In the genomic region with DNA sequence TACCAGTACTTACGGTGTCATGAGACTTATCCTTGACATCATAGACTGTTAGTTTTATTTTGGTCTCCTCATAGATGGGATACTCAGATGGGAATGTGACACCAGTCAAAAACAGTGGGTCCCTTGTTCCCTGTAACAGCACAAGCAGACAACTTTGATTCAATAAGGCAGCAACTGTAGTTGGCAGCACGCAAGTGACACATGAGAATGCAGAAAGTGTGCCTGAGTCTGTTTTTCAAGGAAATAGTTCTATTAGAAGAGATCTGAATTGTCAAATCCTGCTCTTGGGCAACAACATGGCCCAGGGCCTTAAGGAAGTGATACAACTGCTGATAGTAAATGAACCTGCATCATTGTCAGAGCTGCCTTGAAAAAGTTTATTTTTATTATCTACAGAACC, we compare ENCODE assay signal across 10 cellular contexts.
A peak's percentile ranks its signal among the peaks of the same experiment; 100 is the strongest.
DNase-seq lines count a peak whose midpoint lies in the region; ATAC-seq and TF ChIP-seq lines count a peak whose summit lies in the region.
"Had no signal": no experiment of that assay in that cellular context is flagged by ENCODE, and none has a peak within 500 bp of the region (broad histone marks: within the 10 kb centered on the region; RNA-seq: fewer than 3 reads in every experiment).

No MANE protein-coding gene starts in this region.

- H3K27ac ChIP-seq in lower lobe of right lung (peak overlapping the region; percentile 25), colonic mucosa (no peak overlapping the region)

- peaks cover 45% of the 10 kb centered on the region for H3K36me3 Mint-ChIP-seq in stimulated activated naive CD8-positive, alpha-beta T cell treated with anti-CD3 and anti-CD28 coated beads, Interleukin-15, Interleukin-2, amounts not matched to agents 100 ng/mL and 50 ng/mL, for 24 hours (ENCODE audit: low read depth)
- H3K36me3 Mint-ChIP-seq in activated naive CD8-positive, alpha-beta T cell treated with anti-CD3 and anti-CD28 coated beads, Interleukin-2, amount 50 U/mL, for 24 hours (ENCODE audit: low read depth): peaks cover 46% of the 10 kb centered on the region

- intact Hi-C loops in lower lobe of right lung (cut with DNase I): no loop called here
- intact Hi-C loops in colonic mucosa (cut with DNase I): no loop called here

- peaks cover 73% of the 10 kb centered on the region for H3K4me1 Mint-ChIP-seq in stimulated activated naive CD8-positive, alpha-beta T cell treated with anti-CD3 and anti-CD28 coated beads, Interleukin-15, Interleukin-2, amounts not matched to agents 100 ng/mL and 50 ng/mL, for 24 hours (ENCODE audit: low read depth)
- peaks cover 75% of the 10 kb centered on the region for H3K4me1 Mint-ChIP-seq in activated naive CD8-positive, alpha-beta T cell treated with anti-CD3 and anti-CD28 coated beads, Interleukin-2, amount 50 U/mL, for 24 hours

- H3K27me3 Mint-ChIP-seq in stimulated activated naive CD8-positive, alpha-beta T cell treated with anti-CD3 and anti-CD28 coated beads, Interleukin-15, Interleukin-2, amounts not matched to agents 100 ng/mL and 50 ng/mL, for 24 hours: no peaks in the 10 kb centered on the region
- no peaks in the 10 kb centered on the region for H3K27me3 Mint-ChIP-seq in activated naive CD8-positive, alpha-beta T cell treated with anti-CD3 and anti-CD28 coated beads, Interleukin-2, amount 50 U/mL, for 24 hours

- H3K27ac Mint-ChIP-seq in stimulated activated naive CD8-positive, alpha-beta T cell treated with anti-CD3 and anti-CD28 coated beads, Interleukin-15, Interleukin-2, amounts not matched to agents 100 ng/mL and 50 ng/mL, for 24 hours: peak overlapping the region; percentile 96
- peak overlapping the region; percentile 91 for H3K27ac Mint-ChIP-seq in activated naive CD8-positive, alpha-beta T cell treated with anti-CD3 and anti-CD28 coated beads, Interleukin-2, amount 50 U/mL, for 24 hours

- H3K4me3 Mint-ChIP-seq in stimulated activated naive CD8-positive, alpha-beta T cell treated with anti-CD3 and anti-CD28 coated beads, Interleukin-15, Interleukin-2, amounts not matched to agents 100 ng/mL and 50 ng/mL, for 24 hours: peak overlapping the region; percentile 84
- H3K4me3 Mint-ChIP-seq in activated naive CD8-positive, alpha-beta T cell treated with anti-CD3 and anti-CD28 coated beads, Interleukin-2, amount 50 U/mL, for 24 hours: peak overlapping the region; percentile 96

- no peak for TF ChIP-seq CTCF in lower lobe of right lung (IDR thresholded peaks at IDR 0.05)
- TF ChIP-seq CTCF in colonic mucosa (IDR thresholded peaks at IDR 0.05): no peak

- H3K36me3 ChIP-seq in lower lobe of right lung (no peaks in the 10 kb centered on the region), colonic mucosa (no peaks in the 10 kb centered on the region)
- H3K36me3 ChIP-seq: SJSA1 had no signal

- H3K9ac ChIP-seq in colonic mucosa (ENCODE audit: low read depth in 2 of 2, low read length in 2 of 2): no peak overlapping the region

- ATAC-seq in stimulated activated naive CD8-positive, alpha-beta T cell treated with anti-CD3 and anti-CD28 coated beads, Interleukin-15, Interleukin-2, amounts not matched to agents 100 U/mL and 50 U/mL, for 24 hours: no peak
- no peak for ATAC-seq in activated naive CD8-positive, alpha-beta T cell treated with anti-CD3 and anti-CD28 coated beads, Interleukin-2, amount 50 U/mL, for 24 hours
- no peak for ATAC-seq in lower lobe of right lung

- H3K4me1 ChIP-seq in lower lobe of right lung (peaks cover 19% of the 10 kb centered on the region), colonic mucosa (no peaks in the 10 kb centered on the region)

- peak overlapping the region; percentile 27 for H3K4me3 ChIP-seq in lower lobe of right lung
- H3K4me3 ChIP-seq in colonic mucosa: no peak overlapping the region
- H3K4me3 ChIP-seq: SJSA1 had no signal

- H3K27me3 ChIP-seq in lower lobe of right lung (ENCODE audit: low read depth): no peaks in the 10 kb centered on the region
- no peaks in the 10 kb centered on the region for H3K27me3 ChIP-seq in colonic mucosa
- H3K27me3 ChIP-seq: SJSA1 had no signal

- no peaks in the 10 kb centered on the region for H3K9me3 Mint-ChIP-seq in stimulated activated naive CD8-positive, alpha-beta T cell treated with anti-CD3 and anti-CD28 coated beads, Interleukin-15, Interleukin-2, amounts not matched to agents 100 ng/mL and 50 ng/mL, for 24 hours
- no peaks in the 10 kb centered on the region for H3K9me3 Mint-ChIP-seq in activated naive CD8-positive, alpha-beta T cell treated with anti-CD3 and anti-CD28 coated beads, Interleukin-2, amount 50 U/mL, for 24 hours

- no peak for DNase-seq in stimulated activated naive CD8-positive, alpha-beta T cell treated with anti-CD3 and anti-CD28 coated beads, Interleukin-15, Interleukin-2, amounts not matched to agents 100 U/mL and 50 U/mL, for 24 hours
- no peak for DNase-seq in activated naive CD8-positive, alpha-beta T cell treated with anti-CD3 and anti-CD28 coated beads, Interleukin-2, amount 50 U/mL, for 24 hours
- DNase-seq in lower lobe of right lung (no peak), colonic mucosa (no peak), NCI-H146 treated with DMSO at 0.1 percent for 48 hours (lab: John Stamatoyannopoulos, UW; ENCODE audit: unreplicated experiment) (no peak), 8988T (no peak)
- DNase-seq in effector CD8-positive, alpha-beta T cell (lab: John Stamatoyannopoulos, UW): no peak
- DNase-seq: kidney glomerular epithelial cell had no signal

- no peaks in the 10 kb centered on the region for H3K9me3 ChIP-seq in lower lobe of right lung
- H3K9me3 ChIP-seq in colonic mucosa: no peaks in the 10 kb centered on the region
- H3K9me3 ChIP-seq: SJSA1 had no signal
